In the genomic region with DNA sequence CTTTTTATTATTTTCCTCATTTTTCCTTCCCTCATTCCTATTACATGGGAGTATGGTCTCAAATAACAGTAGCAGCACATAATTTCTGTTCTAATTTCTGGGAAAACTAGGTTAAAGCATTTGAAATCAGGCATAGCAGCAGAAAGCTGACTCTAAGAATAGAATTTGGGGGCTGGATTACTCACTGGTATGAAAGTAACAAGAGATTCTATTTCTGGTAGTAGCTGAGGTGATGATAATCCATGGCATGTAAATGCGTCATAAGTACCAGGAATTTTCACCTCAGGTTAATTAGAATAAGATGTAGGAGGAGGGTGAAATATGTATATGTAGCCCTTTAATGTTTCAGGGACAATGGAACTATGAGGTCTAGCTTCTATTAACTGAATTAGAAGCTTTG, we compare ENCODE assay signal across 19 cellular contexts.
"Had no signal": no experiment of that assay in that cellular context is flagged by ENCODE, and none has a peak within 500 bp of the region (broad histone marks: within the 10 kb centered on the region; RNA-seq: fewer than 3 reads in every experiment).

No MANE protein-coding gene starts in this region.

- H3K4me3 Mint-ChIP-seq: activated CD4-positive, alpha-beta T cell treated with anti-CD3 and anti-CD28 coated beads for 36 hours; activated CD8-positive, alpha-beta T cell treated with anti-CD3 and anti-CD28 coated beads for 36 hours; activated T-cell treated with anti-CD3 and anti-CD28 coated beads, Interleukin-2, amount 50 U/mL, for 72 hours; natural killer cell treated with Interleukin-12 subunit alpha and Interleukin-12 subunit beta and Interleukin-15 and Interleukin-18, amount 100 ng/mL, for 72 hours had no signal

- H3K9me3 ChIP-seq: sigmoid colon, tibial artery, uterus had no signal

- H3K4me1 ChIP-seq: sigmoid colon, tibial artery, uterus had no signal

- H3K27me3 Mint-ChIP-seq: activated CD4-positive, alpha-beta T cell treated with anti-CD3 and anti-CD28 coated beads for 36 hours; activated CD8-positive, alpha-beta T cell treated with anti-CD3 and anti-CD28 coated beads for 36 hours; natural killer cell treated with Interleukin-12 subunit alpha and Interleukin-12 subunit beta and Interleukin-15 and Interleukin-18, amount 100 ng/mL, for 72 hours; progenitor cell of endocrine pancreas had no signal

- DNase-seq: activated CD4-positive, alpha-beta T cell treated with anti-CD3 and anti-CD28 coated beads for 36 hours; activated CD8-positive, alpha-beta memory T cell treated with anti-CD3 and anti-CD28 coated beads, Interleukin-2, amount 50 U/mL, for 4 hours; activated CD8-positive, alpha-beta T cell treated with anti-CD3 and anti-CD28 coated beads for 36 hours; activated naive CD4-positive, alpha-beta T cell; activated T-cell treated with anti-CD3 and anti-CD28 coated beads, Interleukin-2, amount 50 U/mL, for 72 hours; aorta; cortex of kidney; effector CD8-positive, alpha-beta T cell; left colon; occipital lobe; sigmoid colon; stimulated activated CD4-positive, alpha-beta T cell treated with anti-CD3 and anti-CD28 coated beads, Interleukin-15, amount 100 ng/mL, for 24 hours; stimulated activated CD4-positive, alpha-beta T cell treated with anti-CD3 and anti-CD28 coated beads, Interleukin-4, amount 100 ng/mL, for 4 hours; T-helper 1 cell; tibial artery; uterus; WERI-Rb-1 had no signal

- H3K36me3 Mint-ChIP-seq: natural killer cell treated with Interleukin-12 subunit alpha and Interleukin-12 subunit beta and Interleukin-15 and Interleukin-18, amount 100 ng/mL, for 72 hours had no signal

- H3K27ac ChIP-seq: sigmoid colon, tibial artery, uterus, WERI-Rb-1 had no signal

- H3K27ac Mint-ChIP-seq: activated CD4-positive, alpha-beta T cell treated with anti-CD3 and anti-CD28 coated beads for 36 hours; activated CD8-positive, alpha-beta T cell treated with anti-CD3 and anti-CD28 coated beads for 36 hours; activated T-cell treated with anti-CD3 and anti-CD28 coated beads, Interleukin-2, amount 50 U/mL, for 72 hours; natural killer cell treated with Interleukin-12 subunit alpha and Interleukin-12 subunit beta and Interleukin-15 and Interleukin-18, amount 100 ng/mL, for 72 hours; progenitor cell of endocrine pancreas had no signal

- H3K4me3 ChIP-seq: sigmoid colon, tibial artery, uterus had no signal

- H3K9me3 Mint-ChIP-seq: activated CD8-positive, alpha-beta T cell treated with anti-CD3 and anti-CD28 coated beads for 36 hours; activated T-cell treated with anti-CD3 and anti-CD28 coated beads, Interleukin-2, amount 50 U/mL, for 72 hours had no signal

- H3K36me3 ChIP-seq: sigmoid colon, tibial artery, uterus, WERI-Rb-1 had no signal

- H3K27me3 ChIP-seq: sigmoid colon, tibial artery, uterus had no signal

- H3K4me1 Mint-ChIP-seq: activated CD4-positive, alpha-beta T cell treated with anti-CD3 and anti-CD28 coated beads for 36 hours had no signal

- ATAC-seq: activated CD4-positive, alpha-beta T cell treated with anti-CD3 and anti-CD28 coated beads for 36 hours; activated CD8-positive, alpha-beta T cell treated with anti-CD3 and anti-CD28 coated beads for 36 hours; activated T-cell treated with anti-CD3 and anti-CD28 coated beads, Interleukin-2, amount 50 U/mL, for 72 hours; left colon; natural killer cell treated with Interleukin-12 subunit alpha and Interleukin-12 subunit beta and Interleukin-15 and Interleukin-18, amount 100 ng/mL, for 72 hours had no signal
